18 cellular contexts compared by ENCODE assay signal in the genomic region with DNA sequence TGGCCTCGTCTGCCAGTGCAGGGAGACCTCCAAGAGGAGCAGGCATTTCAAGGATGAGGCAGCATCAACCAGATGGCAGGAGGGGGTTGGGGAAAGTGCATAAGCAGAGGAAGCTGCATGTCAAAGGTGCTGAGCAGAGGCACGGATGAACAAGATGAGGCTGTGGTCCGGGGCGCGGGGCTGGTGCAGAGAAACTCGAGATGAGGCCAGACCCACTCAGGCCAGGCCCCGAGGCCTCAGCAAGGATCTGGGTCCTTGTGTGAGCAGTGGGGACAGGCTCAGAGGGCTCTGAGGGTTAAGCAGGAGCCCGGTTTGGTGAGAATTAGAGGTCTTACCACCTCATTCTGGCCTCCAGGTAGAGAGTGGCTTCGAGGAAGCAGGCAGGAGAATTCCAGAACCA.
DNase-seq lines count a peak whose midpoint lies in the region; ATAC-seq, FAIRE-seq and TF ChIP-seq lines count a peak whose summit lies in the region.
"Had no signal": no experiment of that assay in that cellular context is flagged by ENCODE, and none has a peak within 500 bp of the region (broad histone marks: within the 10 kb centered on the region; RNA-seq: fewer than 3 reads in every experiment).

No MANE protein-coding gene starts in this region.

- no peaks in the 10 kb centered on the region for H3K27me3 Mint-ChIP-seq in activated CD8-positive, alpha-beta T cell treated with anti-CD3 and anti-CD28 coated beads for 36 hours
- no peaks in the 10 kb centered on the region for H3K27me3 Mint-ChIP-seq in stimulated activated memory B cell treated with anti-CD40 and anti-IgM and Interleukin-4, amounts not matched to agents 10 μg/mL and 1 μg/mL and 100 μg/mL, for 72 hours
- H3K27me3 Mint-ChIP-seq: IgD-negative memory B cell had no signal

- FAIRE-seq in HepG2 (lab: Jason Lieb, UNC), result no peak
- FAIRE-seq: GM19239, RCC 7860 had no signal

- peak overlapping the region; percentile 3 for H3K4me3 Mint-ChIP-seq in activated CD8-positive, alpha-beta T cell treated with anti-CD3 and anti-CD28 coated beads for 36 hours
- no peak overlapping the region for H3K4me3 Mint-ChIP-seq in stimulated activated memory B cell treated with anti-CD40 and anti-IgM and Interleukin-4, amounts not matched to agents 10 μg/mL and 1 μg/mL and 100 μg/mL, for 72 hours
- H3K4me3 Mint-ChIP-seq: B cell had no signal

- BruUV-seq in HepG2 (replicated peaks; lab: Mats Ljungman, UMichigan), result no TSS peak

- TF ChIP-seq CTCF in HepG2 (CRISPR knock-in tag; IDR thresholded peaks at IDR 0.05) (no peak), right lobe of liver (IDR thresholded peaks at IDR 0.05) (no peak), upper lobe of right lung (IDR thresholded peaks at IDR 0.05) (no peak), testis (IDR thresholded peaks at IDR 0.05) (no peak)
- TF ChIP-seq CTCF in activated CD8-positive, alpha-beta T cell treated with anti-CD3 and anti-CD28 coated beads for 36 hours (IDR thresholded peaks at IDR 0.05), result no peak

- CTCF ChIA-PET in HepG2 (lab: Yijun Ruan, JAX; ENCODE audit: low intra/inter-chr PET ratio, low total read pairs), result no interaction called here
- CTCF ChIA-PET in activated CD8-positive, alpha-beta T cell treated with anti-CD3 and anti-CD28 coated beads for 36 hours (lab: Charles Lee), result no interaction called here

- no peaks in the 10 kb centered on the region for H3K4me1 ChIP-seq in HepG2 (ENCODE audit: insufficient read depth, low read length)
- no peaks in the 10 kb centered on the region for H3K4me1 ChIP-seq in right lobe of liver
- no peaks in the 10 kb centered on the region for H3K4me1 ChIP-seq in upper lobe of right lung
- H3K4me1 ChIP-seq in testis, result no peaks in the 10 kb centered on the region

- DNase-seq in HepG2 (ENCODE audit: low spot score), result no peak
- DNase-seq in right lobe of liver, result no peak
- DNase-seq in NCI-H1694 treated with DMSO at 0.1 percent for 48 hours (lab: John Stamatoyannopoulos, UW), result peak; percentile 47
- no peak for DNase-seq in activated CD8-positive, alpha-beta T cell treated with anti-CD3 and anti-CD28 coated beads for 36 hours
- DNase-seq in upper lobe of right lung, result peak; percentile 56
- DNase-seq in testis, result no peak
- DNase-seq: Calu3, DMS53, H7, NCI-H1105, NCI-H187 treated with DMSO at 0.1 percent for 48 hours, Right ventricle myocardium superior had no signal

- peaks cover 10 to 48% of the 10 kb centered on the region in 2 experiments for H3K27me3 ChIP-seq in HepG2 (ENCODE audit: control insufficient read depth in 1 of 2, insufficient read depth in 2 of 2, low read length in 2 of 2)
- no peaks in the 10 kb centered on the region for H3K27me3 ChIP-seq in right lobe of liver
- no peaks in the 10 kb centered on the region for H3K27me3 ChIP-seq in upper lobe of right lung
- H3K27me3 ChIP-seq in testis, result no peaks in the 10 kb centered on the region

- H3K9ac ChIP-seq in HepG2 (ENCODE audit: insufficient read depth, low read depth, low read length), result no peak overlapping the region

- TF ChIP-seq EP300 in HepG2 (IDR thresholded peaks at IDR 0.05; ENCODE audit: low read depth in 2 of 2, low read length in 2 of 2) (no peak), HepG2 (CRISPR knock-in tag; IDR thresholded peaks at IDR 0.05; ENCODE audit: borderline replicate concordance) (no peak)

- no peaks in the 10 kb centered on the region for H3K36me3 ChIP-seq in HepG2 (replicated peaks in 1 of 2; ENCODE audit: control insufficient read depth in 1 of 2, insufficient read depth in 2 of 2, low read length in 2 of 2)
- H3K36me3 ChIP-seq in right lobe of liver, result no peaks in the 10 kb centered on the region
- no peaks in the 10 kb centered on the region for H3K36me3 ChIP-seq in upper lobe of right lung
- H3K36me3 ChIP-seq in testis (ENCODE audit: low read depth, missing control alignments), result no peaks in the 10 kb centered on the region

- no peaks in the 10 kb centered on the region for H3K9me3 Mint-ChIP-seq in activated CD8-positive, alpha-beta T cell treated with anti-CD3 and anti-CD28 coated beads for 36 hours
- no peaks in the 10 kb centered on the region for H3K9me3 Mint-ChIP-seq in stimulated activated memory B cell treated with anti-CD40 and anti-IgM and Interleukin-4, amounts not matched to agents 10 μg/mL and 1 μg/mL and 100 μg/mL, for 72 hours
- H3K9me3 Mint-ChIP-seq: CD4-positive, CD25-positive, alpha-beta regulatory T cell; IgD-negative memory B cell had no signal

- ATAC-seq in HepG2 (peak; percentile 29), right lobe of liver (no peak), upper lobe of right lung (no peak)
- ATAC-seq in activated CD8-positive, alpha-beta T cell treated with anti-CD3 and anti-CD28 coated beads for 36 hours, result no peak
- ATAC-seq in stimulated activated memory B cell treated with anti-CD40 and anti-IgM and Interleukin-4, amounts not matched to agents 10 μg/mL and 1 μg/mL and 100 μg/mL, for 72 hours, result no peak

- no peak overlapping the region for H2AFZ ChIP-seq in HepG2 (ENCODE audit: low read length)

- H3K36me3 Mint-ChIP-seq in activated CD8-positive, alpha-beta T cell treated with anti-CD3 and anti-CD28 coated beads for 36 hours (ENCODE audit: low read depth), result no peaks in the 10 kb centered on the region
- no peaks in the 10 kb centered on the region for H3K36me3 Mint-ChIP-seq in stimulated activated memory B cell treated with anti-CD40 and anti-IgM and Interleukin-4, amounts not matched to agents 10 μg/mL and 1 μg/mL and 100 μg/mL, for 72 hours
- H3K36me3 Mint-ChIP-seq: CD4-positive, CD25-positive, alpha-beta regulatory T cell; IgD-negative memory B cell had no signal

- no peak for TF ChIP-seq RAD21 in HepG2 (CRISPR knock-in tag; IDR thresholded peaks at IDR 0.05)

- peak overlapping the region; percentile 83 for H3K27ac Mint-ChIP-seq in activated CD8-positive, alpha-beta T cell treated with anti-CD3 and anti-CD28 coated beads for 36 hours
- H3K27ac Mint-ChIP-seq in stimulated activated memory B cell treated with anti-CD40 and anti-IgM and Interleukin-4, amounts not matched to agents 10 μg/mL and 1 μg/mL and 100 μg/mL, for 72 hours, result no peak overlapping the region
- H3K27ac Mint-ChIP-seq: B cell, IgD-negative memory B cell had no signal

- WGBS in HepG2 (ENCODE audit: low lambda C conversion rate), result 34% methylated on average over 9 of the region's 9 CpGs
- 62% methylated on average over 4 of the region's 9 CpGs for WGBS in right lobe of liver (ENCODE audit: insufficient coverage, low coverage, low lambda C conversion rate, missing lambda C conversion rate)
- 86 to 90% methylated on average over 9 of the region's 9 CpGs for WGBS in testis, 2 donors

- intact Hi-C loops in HepG2 (cut with micrococcal nuclease; ENCODE audit: unreplicated experiment) (no loop called here), right lobe of liver (cut with DNase I) (no loop called here), upper lobe of right lung (cut with DNase I) (no loop called here), testis (cut with DNase I; ENCODE audit: low total_unique reads) (no loop called here)
- intact Hi-C loops in activated CD8-positive, alpha-beta T cell treated with anti-CD3 and anti-CD28 coated beads for 36 hours (cut with micrococcal nuclease), result no loop called here

- POLR2A ChIA-PET in HepG2 (lab: Yijun Ruan, JAX), result no interaction called here
- POLR2A ChIA-PET in activated CD8-positive, alpha-beta T cell treated with anti-CD3 and anti-CD28 coated beads for 36 hours (lab: Charles Lee), result interaction anchor here (1.4 kb wide), 1 partner anchor 10 kb away, joined by 5 read pairs; no protein-coding TSS in a partner anchor

- no peak for TF ChIP-seq POLR2A in HepG2 (IDR thresholded peaks at IDR 0.05; ENCODE audit: insufficient read depth in 1 of 2, low read depth in 2 of 2, low read length in 2 of 2)
- TF ChIP-seq POLR2A in right lobe of liver (IDR thresholded peaks at IDR 0.05), result no peak
- no peak for TF ChIP-seq POLR2A in testis (IDR thresholded peaks at IDR 0.05)

- H3K4me2 ChIP-seq in HepG2 (ENCODE audit: low read depth, low read length), result 0 out of 2 replicates have a peak overlapping the region, but pooled peaks have one; percentile 32

- H4K20me1 ChIP-seq in HepG2 (ENCODE audit: insufficient read depth, low read length), result no peaks in the 10 kb centered on the region

- in situ Hi-C loops in HepG2 (cut with HindIII; ENCODE audit: extremely low pct_ligation_motif_present, low pct_unique_long_range_greater_than_20kb), result no loop called here

- peaks cover 14% of the 10 kb centered on the region for H3K4me1 Mint-ChIP-seq in activated CD8-positive, alpha-beta T cell treated with anti-CD3 and anti-CD28 coated beads for 36 hours (ENCODE audit: low read depth)
- H3K4me1 Mint-ChIP-seq in stimulated activated memory B cell treated with anti-CD40 and anti-IgM and Interleukin-4, amounts not matched to agents 10 μg/mL and 1 μg/mL and 100 μg/mL, for 72 hours, result no peaks in the 10 kb centered on the region
- H3K4me1 Mint-ChIP-seq: B cell, IgD-negative memory B cell had no signal

- no peaks in the 10 kb centered on the region for H3K9me3 ChIP-seq in HepG2 (ENCODE audit: low read length)
- H3K9me3 ChIP-seq in right lobe of liver, result no peaks in the 10 kb centered on the region
- H3K9me3 ChIP-seq in upper lobe of right lung, result no peaks in the 10 kb centered on the region
- H3K9me3 ChIP-seq in testis, result no peaks in the 10 kb centered on the region

- no peak overlapping the region for H3K4me3 ChIP-seq in HepG2 (replicated peaks in 1 of 3; ENCODE audit: insufficient read depth in 1 of 3, low read depth in 2 of 3, low read length in 3 of 3)
- no peak overlapping the region for H3K4me3 ChIP-seq in right lobe of liver
- H3K4me3 ChIP-seq in upper lobe of right lung, result no peak overlapping the region
- H3K4me3 ChIP-seq in testis, result no peak overlapping the region

- H3K27ac ChIP-seq in HepG2 (ENCODE audit: extremely low read length, insufficient read depth, low read length) (no peak overlapping the region), right lobe of liver (no peak overlapping the region), upper lobe of right lung (no peak overlapping the region), testis (no peak overlapping the region)

- no peaks in the 10 kb centered on the region for H3K79me2 ChIP-seq in HepG2 (ENCODE audit: insufficient read depth, low read length)

TF ChIP-seq in HepG2, 621 proteins besides CTCF, POLR2A, EP300 and RAD21:
- TF ChIP-seq RELA (CRISPR knock-in tag; IDR thresholded peaks at IDR 0.05), result no peak
- no peak for TF ChIP-seq XBP1 (CRISPR knock-in tag; IDR thresholded peaks at IDR 0.05)
- no peak for TF ChIP-seq ZBTB25 (CRISPR knock-in tag; IDR thresholded peaks at IDR 0.05)

Comparison
In these comparisons a context has a peak if more than half of its experiments do, and no peak if none do; other contexts are left out.
1. DNase-seq: peak in NCI-H1694 treated with DMSO at 0.1 percent for 48 hours (single experiment) and upper lobe of right lung (single experiment); none in HepG2 (single experiment), right lobe of liver (0 of 3), activated CD8-positive, alpha-beta T cell treated with anti-CD3 and anti-CD28 coated beads for 36 hours (single experiment) and testis (single experiment).